ENCODE assay signal across 16 cellular contexts in the genomic region with DNA sequence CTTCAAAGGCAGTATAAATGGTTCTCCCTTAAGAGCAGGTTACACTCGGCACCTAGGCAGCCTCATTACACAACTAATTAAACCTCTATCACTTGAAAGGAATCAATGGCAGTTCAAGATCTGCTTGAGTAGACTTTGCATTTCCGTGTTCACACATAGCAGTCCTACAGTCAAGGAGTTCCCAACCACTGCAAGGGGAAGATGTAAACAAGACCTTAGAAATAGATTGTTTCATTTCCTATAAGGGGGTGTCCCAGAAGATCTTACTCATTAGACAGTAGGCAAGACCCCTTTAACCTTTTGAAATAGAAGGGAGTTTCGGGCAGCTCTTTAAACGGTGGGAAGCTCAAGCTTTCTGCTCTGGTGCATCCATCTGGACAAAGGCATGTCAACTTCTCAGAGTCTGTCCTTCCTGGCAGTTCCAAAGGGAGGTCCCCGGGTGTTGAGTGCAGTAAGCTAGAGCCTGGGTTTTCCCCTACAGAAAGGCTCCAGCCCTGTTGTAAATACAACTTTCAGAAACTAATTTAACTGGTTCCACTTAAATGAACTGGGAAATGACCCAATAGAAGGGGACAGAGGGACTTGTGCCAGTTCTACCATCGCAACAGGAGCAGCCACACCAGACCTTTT.
DNase-seq lines count a peak whose midpoint lies in the region; ATAC-seq and TF ChIP-seq lines count a peak whose summit lies in the region.
"Had no signal": no experiment of that assay in that cellular context is flagged by ENCODE, and none has a peak within 500 bp of the region (broad histone marks: within the 10 kb centered on the region; RNA-seq: fewer than 3 reads in every experiment).

No MANE protein-coding gene starts in this region.

- TF ChIP-seq CTCF in left lung (IDR thresholded peaks at IDR 0.05) (no peak), natural killer cell (IDR thresholded peaks at IDR 0.05) (no peak)

- H3K4me1 ChIP-seq in left lung, result no peaks in the 10 kb centered on the region

- H3K36me3 Mint-ChIP-seq in natural killer cell, result no peaks in the 10 kb centered on the region
- H3K36me3 Mint-ChIP-seq: naive thymus-derived CD4-positive, alpha-beta T cell had no signal

- no peak overlapping the region for H3K4me3 ChIP-seq in left lung
- H3K4me3 ChIP-seq: dorsolateral prefrontal cortex, sigmoid colon had no signal

- H3K27ac ChIP-seq in left lung, result no peak overlapping the region
- H3K27ac ChIP-seq: dorsolateral prefrontal cortex, sigmoid colon had no signal

- H3K27me3 ChIP-seq in left lung, result peaks cover 0 to 4% of the 10 kb centered on the region in 2 donors
- H3K27me3 ChIP-seq: sigmoid colon had no signal

- intact Hi-C loops in left lung (cut with DNase I) (no loop called here), natural killer cell (cut with micrococcal nuclease) (no loop called here)

- ATAC-seq in GM18873 (IDR thresholded peaks at IDR 0.05; ENCODE audit: low FRiP score, unreplicated experiment) (peak; percentile 71), GM21737 (IDR thresholded peaks at IDR 0.05; ENCODE audit: unreplicated experiment) (peak; percentile 88), HG03196 (IDR thresholded peaks at IDR 0.05; ENCODE audit: unreplicated experiment) (peak; percentile 74), left lung (peak; percentile 58), natural killer cell (no peak)
- ATAC-seq: naive thymus-derived CD4-positive, alpha-beta T cell had no signal

- DNase-seq in left lung (no peak), LoVo (ENCODE audit: low spot score) (no peak), natural killer cell (no peak)
- no peak for DNase-seq in activated effector memory CD4-positive, alpha-beta T cell treated with anti-CD3 and anti-CD28 coated beads, Interleukin-2, amount 50 U/mL, for 16 hours
- no peak for DNase-seq in stimulated activated naive CD4-positive, alpha-beta T cell (lab: John Stamatoyannopoulos, UW)
- DNase-seq: activated CD4-positive, alpha-beta T cell treated with anti-CD3 and anti-CD28 coated beads for 1 hour; activated T-cell treated with anti-CD3 and anti-CD28 coated beads, Interleukin-2, amount 50 U/mL, for 24 hours; amygdala; dorsolateral prefrontal cortex; foreskin melanocyte; naive thymus-derived CD4-positive, alpha-beta T cell; NCI-H1436 treated with DMSO at 0.1 percent for 48 hours; sigmoid colon had no signal

- no peak overlapping the region for H3K27ac Mint-ChIP-seq in natural killer cell
- H3K27ac Mint-ChIP-seq: activated T-cell treated with anti-CD3 and anti-CD28 coated beads, Interleukin-2, amount 50 U/mL, for 24 hours; naive thymus-derived CD4-positive, alpha-beta T cell had no signal

- no peaks in the 10 kb centered on the region for H3K4me1 Mint-ChIP-seq in natural killer cell
- H3K4me1 Mint-ChIP-seq: naive thymus-derived CD4-positive, alpha-beta T cell had no signal

- H3K36me3 ChIP-seq in left lung, result no peaks in the 10 kb centered on the region
- H3K36me3 ChIP-seq: sigmoid colon had no signal

- no peaks in the 10 kb centered on the region for H3K9me3 Mint-ChIP-seq in natural killer cell
- H3K9me3 Mint-ChIP-seq: activated T-cell treated with anti-CD3 and anti-CD28 coated beads, Interleukin-2, amount 50 U/mL, for 24 hours; naive thymus-derived CD4-positive, alpha-beta T cell had no signal

- no peak overlapping the region for H3K4me3 Mint-ChIP-seq in natural killer cell
- H3K4me3 Mint-ChIP-seq: activated T-cell treated with anti-CD3 and anti-CD28 coated beads, Interleukin-2, amount 50 U/mL, for 24 hours; naive thymus-derived CD4-positive, alpha-beta T cell had no signal

- H3K27me3 Mint-ChIP-seq in natural killer cell (ENCODE audit: low read depth in 2 of 2), result peaks cover 4 to 35% of the 10 kb centered on the region in 2 donors

- no peaks in the 10 kb centered on the region for H3K9me3 ChIP-seq in left lung
- H3K9me3 ChIP-seq: sigmoid colon had no signal

Comparison
In these comparisons a context has a peak if more than half of its experiments do, and no peak if none do; other contexts are left out.
1. ATAC-seq: peak in GM18873 (single experiment), GM21737 (single experiment), HG03196 (single experiment) and left lung (single experiment); none in natural killer cell (0 of 3).